Comparison of ENCODE assay signal across 1 cellular context in the genomic region with DNA sequence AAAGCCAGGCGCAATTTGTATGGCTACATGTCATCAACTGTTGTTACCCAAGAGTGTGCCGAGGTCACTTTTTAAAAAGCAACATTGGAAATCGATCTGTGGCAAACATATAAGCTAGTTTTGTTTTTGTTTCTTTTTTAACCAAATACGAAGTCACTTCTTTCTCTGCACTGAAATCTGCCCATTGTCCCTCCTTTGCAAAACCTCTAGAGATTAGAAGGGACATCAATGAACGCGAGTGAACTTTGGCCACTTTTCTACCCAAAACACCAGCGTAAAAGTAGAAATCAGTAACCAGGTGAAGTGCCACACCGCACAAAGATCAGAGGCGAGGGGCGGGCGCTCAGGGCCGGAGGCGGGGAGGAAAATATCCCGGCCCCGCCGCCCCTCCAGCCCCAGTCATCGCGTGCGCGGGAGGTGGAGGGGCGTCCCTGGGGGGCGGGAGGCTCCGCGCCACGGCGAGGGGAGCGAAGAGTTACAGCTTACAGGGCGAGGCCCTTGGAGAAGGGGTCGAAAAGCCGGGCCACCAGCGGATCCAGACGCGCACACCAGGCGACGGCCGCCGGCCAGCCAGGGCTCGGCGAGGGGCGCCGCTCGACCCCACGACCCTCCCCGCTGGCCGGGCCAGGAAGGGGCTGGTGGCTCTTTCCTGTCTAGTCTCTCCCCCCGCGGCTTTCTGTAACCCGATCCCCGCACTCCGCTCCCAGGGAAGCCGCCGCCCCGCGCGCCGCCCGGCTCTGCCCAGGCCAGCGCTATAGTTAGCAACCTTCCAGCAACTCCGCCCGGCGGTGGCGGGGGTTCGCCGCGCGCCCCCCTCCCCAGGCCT.
TF ChIP-seq lines count a peak whose summit lies in the region.

No MANE protein-coding gene starts in this region.

TF ChIP-seq in HEK293, 187 proteins besides CTCF, POLR2A, EP300 and RAD21 (continued from another document and continues in another):
- TF ChIP-seq TCF7L2 (IDR thresholded peaks at IDR 0.05; ENCODE audit: borderline replicate concordance, low read depth, low read length), result peak; percentile 42; the same call in 1 of the 2 replicates
- TF ChIP-seq ZNF555 (tag by site-specific recombination; conservative IDR thresholded peaks at IDR 0.05), result no peak
- TF ChIP-seq FEZF1 (tag by site-specific recombination; IDR thresholded peaks at IDR 0.05), result no peak
- TF ChIP-seq, protein P1, sequence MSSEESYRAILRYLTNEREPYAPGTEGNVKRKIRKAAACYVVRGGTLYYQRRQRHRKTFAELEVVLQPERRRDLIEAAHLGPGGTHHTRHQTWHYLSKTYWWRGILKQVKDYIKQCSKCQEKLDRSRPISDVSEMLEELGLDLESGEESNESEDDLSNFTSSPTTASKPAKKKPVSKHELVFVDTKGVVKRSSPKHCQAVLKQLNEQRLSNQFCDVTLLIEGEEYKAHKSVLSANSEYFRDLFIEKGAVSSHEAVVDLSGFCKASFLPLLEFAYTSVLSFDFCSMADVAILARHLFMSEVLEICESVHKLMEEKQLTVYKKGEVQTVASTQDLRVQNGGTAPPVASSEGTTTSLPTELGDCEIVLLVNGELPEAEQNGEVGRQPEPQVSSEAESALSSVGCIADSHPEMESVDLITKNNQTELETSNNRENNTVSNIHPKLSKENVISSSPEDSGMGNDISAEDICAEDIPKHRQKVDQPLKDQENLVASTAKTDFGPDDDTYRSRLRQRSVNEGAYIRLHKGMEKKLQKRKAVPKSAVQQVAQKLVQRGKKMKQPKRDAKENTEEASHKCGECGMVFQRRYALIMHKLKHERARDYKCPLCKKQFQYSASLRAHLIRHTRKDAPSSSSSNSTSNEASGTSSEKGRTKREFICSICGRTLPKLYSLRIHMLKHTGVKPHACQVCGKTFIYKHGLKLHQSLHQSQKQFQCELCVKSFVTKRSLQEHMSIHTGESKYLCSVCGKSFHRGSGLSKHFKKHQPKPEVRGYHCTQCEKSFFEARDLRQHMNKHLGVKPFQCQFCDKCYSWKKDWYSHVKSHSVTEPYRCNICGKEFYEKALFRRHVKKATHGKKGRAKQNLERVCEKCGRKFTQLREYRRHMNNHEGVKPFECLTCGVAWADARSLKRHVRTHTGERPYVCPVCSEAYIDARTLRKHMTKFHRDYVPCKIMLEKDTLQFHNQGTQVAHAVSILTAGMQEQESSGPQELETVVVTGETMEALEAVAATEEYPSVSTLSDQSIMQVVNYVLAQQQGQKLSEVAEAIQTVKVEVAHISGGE (tag by site-specific recombination; conservative IDR thresholded peaks at IDR 0.05; ENCODE audit: low read depth), result no peak
- TF ChIP-seq, protein P2, sequence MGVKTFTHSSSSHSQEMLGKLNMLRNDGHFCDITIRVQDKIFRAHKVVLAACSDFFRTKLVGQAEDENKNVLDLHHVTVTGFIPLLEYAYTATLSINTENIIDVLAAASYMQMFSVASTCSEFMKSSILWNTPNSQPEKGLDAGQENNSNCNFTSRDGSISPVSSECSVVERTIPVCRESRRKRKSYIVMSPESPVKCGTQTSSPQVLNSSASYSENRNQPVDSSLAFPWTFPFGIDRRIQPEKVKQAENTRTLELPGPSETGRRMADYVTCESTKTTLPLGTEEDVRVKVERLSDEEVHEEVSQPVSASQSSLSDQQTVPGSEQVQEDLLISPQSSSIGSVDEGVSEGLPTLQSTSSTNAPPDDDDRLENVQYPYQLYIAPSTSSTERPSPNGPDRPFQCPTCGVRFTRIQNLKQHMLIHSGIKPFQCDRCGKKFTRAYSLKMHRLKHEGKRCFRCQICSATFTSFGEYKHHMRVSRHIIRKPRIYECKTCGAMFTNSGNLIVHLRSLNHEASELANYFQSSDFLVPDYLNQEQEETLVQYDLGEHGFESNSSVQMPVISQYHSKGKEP (tag by site-specific recombination; IDR thresholded peaks at IDR 0.05), result no peak
- TF ChIP-seq ZBTB20 (tag by site-specific recombination; IDR thresholded peaks at IDR 0.05), result peak; percentile 66; the same call in 1 of the 2 replicates
- no peak for TF ChIP-seq SETDB1 (IDR thresholded peaks at IDR 0.05; ENCODE audit: insufficient read length, low read length)
- no peak for TF ChIP-seq ZNF660 (tag by site-specific recombination; IDR thresholded peaks at IDR 0.05)
- TF ChIP-seq HOXD13 (CRISPR knock-in tag; IDR thresholded peaks at IDR 0.05; ENCODE audit: borderline replicate concordance), result no peak
- TF ChIP-seq KLF9 (tag by site-specific recombination; IDR thresholded peaks at IDR 0.05; ENCODE audit: low read depth), result peak; percentile 65
- no peak for TF ChIP-seq ZNF585B (tag by site-specific recombination; IDR thresholded peaks at IDR 0.05)
- TF ChIP-seq ZBTB8A (tag by site-specific recombination; IDR thresholded peaks at IDR 0.05), result peak; percentile 81
- TF ChIP-seq SCRT1 (tag by site-specific recombination; IDR thresholded peaks at IDR 0.05; ENCODE audit: borderline replicate concordance), result no peak
- TF ChIP-seq ZNF843 (tag by site-specific recombination; IDR thresholded peaks at IDR 0.05), result no peak; the same call in 1 of the 2 replicates
- no peak for TF ChIP-seq ZNF792 (tag by site-specific recombination; IDR thresholded peaks at IDR 0.05)
- TF ChIP-seq ZNF112 (tag by site-specific recombination; IDR thresholded peaks at IDR 0.05), result no peak
- TF ChIP-seq ZSCAN30 (tag by site-specific recombination; IDR thresholded peaks at IDR 0.05), result 0 out of 2 replicates have a peak, but pooled peaks have one; percentile 15
- peak; percentile 97 for TF ChIP-seq GLIS2 (tag by site-specific recombination; IDR thresholded peaks at IDR 0.05)
- TF ChIP-seq ZNF529 (tag by site-specific recombination; IDR thresholded peaks at IDR 0.05; ENCODE audit: insufficient replicate concordance), result no peak
- no peak for TF ChIP-seq ZNF670 (tag by site-specific recombination; IDR thresholded peaks at IDR 0.05; ENCODE audit: low read depth)
- TF ChIP-seq OSR2 (tag by site-specific recombination; IDR thresholded peaks at IDR 0.05), result peak; percentile 34; the same call in 1 of the 2 replicates
- no peak for TF ChIP-seq ZNF211 (tag by site-specific recombination; IDR thresholded peaks at IDR 0.05; ENCODE audit: low read depth)
- no peak for TF ChIP-seq ZNF19 (tag by site-specific recombination; IDR thresholded peaks at IDR 0.05; ENCODE audit: low read depth)
- TF ChIP-seq ZNF121 (tag by site-specific recombination; IDR thresholded peaks at IDR 0.05), result no peak
- TF ChIP-seq, protein P3, sequence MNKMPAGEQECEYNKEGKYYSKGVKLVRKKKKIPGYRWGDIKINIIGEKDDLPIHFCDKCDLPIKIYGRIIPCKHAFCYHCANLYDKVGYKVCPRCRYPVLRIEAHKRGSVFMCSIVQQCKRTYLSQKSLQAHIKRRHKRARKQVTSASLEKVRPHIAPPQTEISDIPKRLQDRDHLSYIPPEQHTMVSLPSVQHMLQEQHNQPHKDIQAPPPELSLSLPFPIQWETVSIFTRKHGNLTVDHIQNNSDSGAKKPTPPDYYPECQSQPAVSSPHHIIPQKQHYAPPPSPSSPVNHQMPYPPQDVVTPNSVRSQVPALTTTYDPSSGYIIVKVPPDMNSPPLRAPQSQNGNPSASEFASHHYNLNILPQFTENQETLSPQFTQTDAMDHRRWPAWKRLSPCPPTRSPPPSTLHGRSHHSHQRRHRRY (tag by site-specific recombination; IDR thresholded peaks at IDR 0.05), result no peak
- no peak for TF ChIP-seq ZNF324 (tag by site-specific recombination; IDR thresholded peaks at IDR 0.05)
- TF ChIP-seq, protein P4, sequence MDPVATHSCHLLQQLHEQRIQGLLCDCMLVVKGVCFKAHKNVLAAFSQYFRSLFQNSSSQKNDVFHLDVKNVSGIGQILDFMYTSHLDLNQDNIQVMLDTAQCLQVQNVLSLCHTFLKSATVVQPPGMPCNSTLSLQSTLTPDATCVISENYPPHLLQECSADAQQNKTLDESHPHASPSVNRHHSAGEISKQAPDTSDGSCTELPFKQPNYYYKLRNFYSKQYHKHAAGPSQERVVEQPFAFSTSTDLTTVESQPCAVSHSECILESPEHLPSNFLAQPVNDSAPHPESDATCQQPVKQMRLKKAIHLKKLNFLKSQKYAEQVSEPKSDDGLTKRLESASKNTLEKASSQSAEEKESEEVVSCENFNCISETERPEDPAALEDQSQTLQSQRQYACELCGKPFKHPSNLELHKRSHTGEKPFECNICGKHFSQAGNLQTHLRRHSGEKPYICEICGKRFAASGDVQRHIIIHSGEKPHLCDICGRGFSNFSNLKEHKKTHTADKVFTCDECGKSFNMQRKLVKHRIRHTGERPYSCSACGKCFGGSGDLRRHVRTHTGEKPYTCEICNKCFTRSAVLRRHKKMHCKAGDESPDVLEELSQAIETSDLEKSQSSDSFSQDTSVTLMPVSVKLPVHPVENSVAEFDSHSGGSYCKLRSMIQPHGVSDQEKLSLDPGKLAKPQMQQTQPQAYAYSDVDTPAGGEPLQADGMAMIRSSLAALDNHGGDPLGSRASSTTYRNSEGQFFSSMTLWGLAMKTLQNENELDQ (tag by site-specific recombination; IDR thresholded peaks at IDR 0.05; ENCODE audit: low read depth), result no peak
- peak; percentile 83 for TF ChIP-seq SP2 (tag by site-specific recombination; IDR thresholded peaks at IDR 0.05)
- no peak for TF ChIP-seq ZNF292 (tag by site-specific recombination; IDR thresholded peaks at IDR 0.05; ENCODE audit: borderline replicate concordance, low read depth)
- peak; percentile 36; the same call in 1 of the 2 replicates for TF ChIP-seq PRDM1 (tag by site-specific recombination; IDR thresholded peaks at IDR 0.05)
- 0 out of 2 replicates have a peak, but pooled peaks have one; percentile 50 for TF ChIP-seq KLF7 (tag by site-specific recombination; IDR thresholded peaks at IDR 0.05; ENCODE audit: borderline replicate concordance)
- 0 out of 2 replicates have a peak, but pooled peaks have one; percentile 17 for TF ChIP-seq ZBTB48 (tag by site-specific recombination; IDR thresholded peaks at IDR 0.05)
- TF ChIP-seq, protein P5, sequence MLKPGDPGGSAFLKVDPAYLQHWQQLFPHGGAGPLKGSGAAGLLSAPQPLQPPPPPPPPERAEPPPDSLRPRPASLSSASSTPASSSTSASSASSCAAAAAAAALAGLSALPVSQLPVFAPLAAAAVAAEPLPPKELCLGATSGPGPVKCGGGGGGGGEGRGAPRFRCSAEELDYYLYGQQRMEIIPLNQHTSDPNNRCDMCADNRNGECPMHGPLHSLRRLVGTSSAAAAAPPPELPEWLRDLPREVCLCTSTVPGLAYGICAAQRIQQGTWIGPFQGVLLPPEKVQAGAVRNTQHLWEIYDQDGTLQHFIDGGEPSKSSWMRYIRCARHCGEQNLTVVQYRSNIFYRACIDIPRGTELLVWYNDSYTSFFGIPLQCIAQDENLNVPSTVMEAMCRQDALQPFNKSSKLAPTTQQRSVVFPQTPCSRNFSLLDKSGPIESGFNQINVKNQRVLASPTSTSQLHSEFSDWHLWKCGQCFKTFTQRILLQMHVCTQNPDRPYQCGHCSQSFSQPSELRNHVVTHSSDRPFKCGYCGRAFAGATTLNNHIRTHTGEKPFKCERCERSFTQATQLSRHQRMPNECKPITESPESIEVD (tag by site-specific recombination; IDR thresholded peaks at IDR 0.05), result no peak; the same call in 1 of the 2 replicates
- TF ChIP-seq ZBTB21 (tag by site-specific recombination; IDR thresholded peaks at IDR 0.05), result no peak
- TF ChIP-seq, protein P6, sequence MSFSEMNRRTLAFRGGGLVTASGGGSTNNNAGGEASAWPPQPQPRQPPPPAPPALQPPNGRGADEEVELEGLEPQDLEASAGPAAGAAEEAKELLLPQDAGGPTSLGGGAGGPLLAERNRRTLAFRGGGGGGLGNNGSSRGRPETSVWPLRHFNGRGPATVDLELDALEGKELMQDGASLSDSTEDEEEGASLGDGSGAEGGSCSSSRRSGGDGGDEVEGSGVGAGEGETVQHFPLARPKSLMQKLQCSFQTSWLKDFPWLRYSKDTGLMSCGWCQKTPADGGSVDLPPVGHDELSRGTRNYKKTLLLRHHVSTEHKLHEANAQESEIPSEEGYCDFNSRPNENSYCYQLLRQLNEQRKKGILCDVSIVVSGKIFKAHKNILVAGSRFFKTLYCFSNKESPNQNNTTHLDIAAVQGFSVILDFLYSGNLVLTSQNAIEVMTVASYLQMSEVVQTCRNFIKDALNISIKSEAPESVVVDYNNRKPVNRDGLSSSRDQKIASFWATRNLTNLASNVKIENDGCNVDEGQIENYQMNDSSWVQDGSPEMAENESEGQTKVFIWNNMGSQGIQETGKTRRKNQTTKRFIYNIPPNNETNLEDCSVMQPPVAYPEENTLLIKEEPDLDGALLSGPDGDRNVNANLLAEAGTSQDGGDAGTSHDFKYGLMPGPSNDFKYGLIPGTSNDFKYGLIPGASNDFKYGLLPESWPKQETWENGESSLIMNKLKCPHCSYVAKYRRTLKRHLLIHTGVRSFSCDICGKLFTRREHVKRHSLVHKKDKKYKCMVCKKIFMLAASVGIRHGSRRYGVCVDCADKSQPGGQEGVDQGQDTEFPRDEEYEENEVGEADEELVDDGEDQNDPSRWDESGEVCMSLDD (tag by site-specific recombination; IDR thresholded peaks at IDR 0.05), result peak; percentile 24
- 0 out of 2 replicates have a peak, but pooled peaks have one; percentile 59 for TF ChIP-seq ZEB2 (tag by site-specific recombination; IDR thresholded peaks at IDR 0.05)
- peak; percentile 94 for TF ChIP-seq ZNF10 (tag by site-specific recombination; IDR thresholded peaks at IDR 0.05)
- TF ChIP-seq, protein P7, sequence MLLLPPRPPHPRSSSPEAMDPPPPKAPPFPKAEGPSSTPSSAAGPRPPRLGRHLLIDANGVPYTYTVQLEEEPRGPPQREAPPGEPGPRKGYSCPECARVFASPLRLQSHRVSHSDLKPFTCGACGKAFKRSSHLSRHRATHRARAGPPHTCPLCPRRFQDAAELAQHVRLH (tag by site-specific recombination; IDR thresholded peaks at IDR 0.05), result no peak
- no peak for TF ChIP-seq ZNF521 (tag by site-specific recombination; IDR thresholded peaks at IDR 0.05)
- no peak for TF ChIP-seq BCL11A (tag by site-specific recombination; IDR thresholded peaks at IDR 0.05; ENCODE audit: low read depth)
- no peak for TF ChIP-seq ZNF184 (tag by site-specific recombination; IDR thresholded peaks at IDR 0.05)
- no peak for TF ChIP-seq ZNF140 (tag by site-specific recombination; IDR thresholded peaks at IDR 0.05)
- no peak for TF ChIP-seq ZNF544 (tag by site-specific recombination; IDR thresholded peaks at IDR 0.05)
- TF ChIP-seq KLF1 (tag by site-specific recombination; IDR thresholded peaks at IDR 0.05), result peak; percentile 66; the same call in 1 of the 2 replicates
- TF ChIP-seq ZNF175 (tag by site-specific recombination; IDR thresholded peaks at IDR 0.05), result no peak
- no peak for TF ChIP-seq ZNF202 (tag by site-specific recombination; IDR thresholded peaks at IDR 0.05; ENCODE audit: borderline replicate concordance)
- TF ChIP-seq, protein P8, sequence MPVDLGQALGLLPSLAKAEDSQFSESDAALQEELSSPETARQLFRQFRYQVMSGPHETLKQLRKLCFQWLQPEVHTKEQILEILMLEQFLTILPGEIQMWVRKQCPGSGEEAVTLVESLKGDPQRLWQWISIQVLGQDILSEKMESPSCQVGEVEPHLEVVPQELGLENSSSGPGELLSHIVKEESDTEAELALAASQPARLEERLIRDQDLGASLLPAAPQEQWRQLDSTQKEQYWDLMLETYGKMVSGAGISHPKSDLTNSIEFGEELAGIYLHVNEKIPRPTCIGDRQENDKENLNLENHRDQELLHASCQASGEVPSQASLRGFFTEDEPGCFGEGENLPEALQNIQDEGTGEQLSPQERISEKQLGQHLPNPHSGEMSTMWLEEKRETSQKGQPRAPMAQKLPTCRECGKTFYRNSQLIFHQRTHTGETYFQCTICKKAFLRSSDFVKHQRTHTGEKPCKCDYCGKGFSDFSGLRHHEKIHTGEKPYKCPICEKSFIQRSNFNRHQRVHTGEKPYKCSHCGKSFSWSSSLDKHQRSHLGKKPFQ (tag by site-specific recombination; IDR thresholded peaks at IDR 0.05), result no peak
- TF ChIP-seq ZNF37A (tag by site-specific recombination; IDR thresholded peaks at IDR 0.05), result no peak
- TF ChIP-seq ZNF610 (tag by site-specific recombination; IDR thresholded peaks at IDR 0.05; ENCODE audit: borderline replicate concordance), result no peak
- 0 out of 2 replicates have a peak, but pooled peaks have one; percentile 72 for TF ChIP-seq ZNF561 (tag by site-specific recombination; IDR thresholded peaks at IDR 0.05; ENCODE audit: borderline replicate concordance)
